ENCODE assay signal across 22 cellular contexts in the genomic region with DNA sequence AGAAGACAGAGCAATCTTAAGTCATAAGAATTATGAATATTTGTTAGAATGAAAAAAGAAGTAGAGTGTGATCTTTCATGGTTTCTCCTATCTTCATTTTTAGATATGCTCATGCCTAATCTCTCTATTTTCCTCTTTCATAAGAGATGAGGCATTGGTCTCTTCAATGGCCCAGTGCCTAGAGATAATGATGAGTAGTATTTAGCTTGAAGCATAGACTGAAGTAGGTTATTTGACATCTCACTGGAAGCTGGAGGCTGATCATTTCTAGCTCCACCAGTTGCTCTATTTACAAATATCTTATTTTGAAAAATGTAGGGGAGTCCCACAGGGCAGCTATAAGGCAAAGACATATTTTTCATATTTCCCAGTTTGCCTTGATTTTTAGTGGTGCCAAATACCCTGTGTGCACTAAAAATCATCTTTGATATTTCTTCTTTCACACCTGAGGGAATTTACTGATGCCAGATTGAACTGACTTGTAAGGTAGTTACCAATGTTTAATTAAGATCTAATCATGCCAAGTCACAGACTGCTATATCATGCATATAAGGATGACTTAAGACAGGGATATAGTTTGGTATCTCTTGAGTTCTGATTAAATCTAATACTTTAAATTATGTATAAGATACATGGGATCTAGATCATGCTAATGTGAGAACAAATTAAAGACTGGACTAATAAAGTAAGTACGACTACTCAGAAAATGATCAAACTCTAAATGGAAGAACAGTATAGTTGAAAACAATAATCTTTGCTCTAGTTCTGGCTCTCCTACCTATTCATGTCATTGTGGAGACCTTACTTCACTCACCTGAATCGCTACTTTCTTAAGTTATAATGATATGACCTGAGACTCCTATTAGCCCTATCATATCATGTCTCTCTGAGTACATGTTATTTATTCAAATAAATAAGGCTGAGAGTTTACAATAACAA.
DNase-seq lines count a peak whose midpoint lies in the region; ATAC-seq and TF ChIP-seq lines count a peak whose summit lies in the region.
"Had no signal": no experiment of that assay in that cellular context is flagged by ENCODE, and none has a peak within 500 bp of the region (broad histone marks: within the 10 kb centered on the region; RNA-seq: fewer than 3 reads in every experiment).

No MANE protein-coding gene starts in this region.

- peaks cover 46% of the 10 kb centered on the region for H3K4me1 Mint-ChIP-seq in activated naive CD4-positive, alpha-beta T cell treated with anti-CD3 and anti-CD28 coated beads, Interleukin-2, amount 50 U/mL, for 24 hours
- H3K4me1 Mint-ChIP-seq in activated T-helper 17 cell treated with anti-CD3 and anti-CD28 coated beads, Interleukin-2, amount 50 U/mL, for 72 hours: peaks cover 11% of the 10 kb centered on the region
- H3K4me1 Mint-ChIP-seq: B cell, naive B cell had no signal

- H3K27ac Mint-ChIP-seq in activated naive CD4-positive, alpha-beta T cell treated with anti-CD3 and anti-CD28 coated beads, Interleukin-2, amount 50 U/mL, for 24 hours: peak overlapping the region; percentile 41
- H3K27ac Mint-ChIP-seq in activated T-helper 17 cell treated with anti-CD3 and anti-CD28 coated beads, Interleukin-2, amount 50 U/mL, for 72 hours: no peak overlapping the region
- H3K27ac Mint-ChIP-seq: activated CD4-positive, alpha-beta memory T cell treated with anti-CD3 and anti-CD28 coated beads, Interleukin-2, amount 10 ng/mL, durations not matched to agents 7 days and 5 days; B cell; naive B cell; T-cell had no signal

- H3K36me3 Mint-ChIP-seq in activated naive CD4-positive, alpha-beta T cell treated with anti-CD3 and anti-CD28 coated beads, Interleukin-2, amount 50 U/mL, for 24 hours: no peaks in the 10 kb centered on the region
- H3K36me3 Mint-ChIP-seq in activated T-helper 17 cell treated with anti-CD3 and anti-CD28 coated beads, Interleukin-2, amount 50 U/mL, for 72 hours (ENCODE audit: low read depth): no peaks in the 10 kb centered on the region
- H3K36me3 Mint-ChIP-seq: naive B cell, T-cell had no signal

- H3K4me3 Mint-ChIP-seq in activated naive CD4-positive, alpha-beta T cell treated with anti-CD3 and anti-CD28 coated beads, Interleukin-2, amount 50 U/mL, for 24 hours: peak overlapping the region; percentile 50
- H3K4me3 Mint-ChIP-seq in activated T-helper 17 cell treated with anti-CD3 and anti-CD28 coated beads, Interleukin-2, amount 50 U/mL, for 72 hours: no peak overlapping the region
- H3K4me3 Mint-ChIP-seq: activated CD4-positive, alpha-beta memory T cell treated with anti-CD3 and anti-CD28 coated beads, Interleukin-2, amount 10 ng/mL, durations not matched to agents 7 days and 5 days; B cell; CD8-positive, alpha-beta memory T cell; naive B cell; T-cell had no signal

- H3K4me1 ChIP-seq in SJSA1 (replicated peaks): peaks cover 16% of the 10 kb centered on the region
- H3K4me1 ChIP-seq: upper lobe of left lung had no signal

- H3K27me3 ChIP-seq in SJSA1 (replicated peaks): no peaks in the 10 kb centered on the region
- H3K27me3 ChIP-seq: upper lobe of left lung had no signal

- H3K36me3 ChIP-seq in SJSA1: no peaks in the 10 kb centered on the region
- H3K36me3 ChIP-seq: heart right ventricle, upper lobe of left lung had no signal

- H3K4me3 ChIP-seq in SJSA1 (peak overlapping the region; percentile 36), fibroblast of mammary gland (ENCODE audit: control insufficient read depth, low read depth, low read length) (peak overlapping the region; percentile 43)
- H3K4me3 ChIP-seq: heart right ventricle, upper lobe of left lung had no signal

- no peak for ATAC-seq in activated T-helper 17 cell treated with anti-CD3 and anti-CD28 coated beads, Interleukin-2, amount 50 U/mL, for 72 hours (replicated peaks)
- ATAC-seq in GM18502 (IDR thresholded peaks at IDR 0.05; ENCODE audit: poor library complexity, unreplicated experiment): no peak
- no peak for ATAC-seq in GM18870 (IDR thresholded peaks at IDR 0.05; ENCODE audit: unreplicated experiment)
- ATAC-seq: heart right ventricle, left lobe of liver, Right ventricle myocardium inferior, T-cell had no signal

- no peak for DNase-seq in activated naive CD4-positive, alpha-beta T cell (lab: John Stamatoyannopoulos, UW)
- DNase-seq in SJSA1 (ENCODE audit: low read depth in 1 of 2, low spot score in 2 of 2) (no peak), fibroblast of mammary gland (ENCODE audit: low read depth) (peak; percentile 51), T1000 (lab: John Stamatoyannopoulos, UW) (no peak)
- DNase-seq: activated CD4-positive, alpha-beta memory T cell treated with anti-CD3 and anti-CD28 coated beads, Interleukin-2, amount 10 ng/mL, durations not matched to agents 7 days and 5 days; activated CD4-positive, CD25-positive, alpha-beta regulatory T cell treated with anti-CD3 and anti-CD28 coated beads, Interleukin-2, amount 50 U/mL, for 72 hours; activated effector memory CD4-positive, alpha-beta T cell treated with anti-CD3 and anti-CD28 coated beads, Interleukin-2, amount 50 U/mL, for 16 hours; CD8-positive, alpha-beta memory T cell; GF-D8; heart right ventricle; naive B cell; NCI-H1930; nucleus accumbens; T-cell; upper lobe of left lung had no signal

- TF ChIP-seq CTCF in fibroblast of mammary gland (conservative IDR thresholded peaks at IDR 0.05; ENCODE audit: control insufficient read depth, insufficient read depth, low read depth, low read length): no peak

- H3K27ac ChIP-seq in SJSA1: peak overlapping the region; percentile 93
- H3K27ac ChIP-seq: upper lobe of left lung had no signal

- no peaks in the 10 kb centered on the region for H3K9me3 ChIP-seq in SJSA1 (replicated peaks)
- H3K9me3 ChIP-seq: heart right ventricle, upper lobe of left lung had no signal

- H3K27me3 Mint-ChIP-seq in activated naive CD4-positive, alpha-beta T cell treated with anti-CD3 and anti-CD28 coated beads, Interleukin-2, amount 50 U/mL, for 24 hours: no peaks in the 10 kb centered on the region
- H3K27me3 Mint-ChIP-seq in activated T-helper 17 cell treated with anti-CD3 and anti-CD28 coated beads, Interleukin-2, amount 50 U/mL, for 72 hours: peaks cover 5% of the 10 kb centered on the region

- no peaks in the 10 kb centered on the region for H3K9me3 Mint-ChIP-seq in activated naive CD4-positive, alpha-beta T cell treated with anti-CD3 and anti-CD28 coated beads, Interleukin-2, amount 50 U/mL, for 24 hours
- no peaks in the 10 kb centered on the region for H3K9me3 Mint-ChIP-seq in activated T-helper 17 cell treated with anti-CD3 and anti-CD28 coated beads, Interleukin-2, amount 50 U/mL, for 72 hours
- H3K9me3 Mint-ChIP-seq: activated CD4-positive, alpha-beta memory T cell treated with anti-CD3 and anti-CD28 coated beads, Interleukin-2, amount 10 ng/mL, durations not matched to agents 7 days and 5 days; CD8-positive, alpha-beta memory T cell; naive B cell; T-cell had no signal
